17 cellular contexts compared by ENCODE assay signal in the genomic region with DNA sequence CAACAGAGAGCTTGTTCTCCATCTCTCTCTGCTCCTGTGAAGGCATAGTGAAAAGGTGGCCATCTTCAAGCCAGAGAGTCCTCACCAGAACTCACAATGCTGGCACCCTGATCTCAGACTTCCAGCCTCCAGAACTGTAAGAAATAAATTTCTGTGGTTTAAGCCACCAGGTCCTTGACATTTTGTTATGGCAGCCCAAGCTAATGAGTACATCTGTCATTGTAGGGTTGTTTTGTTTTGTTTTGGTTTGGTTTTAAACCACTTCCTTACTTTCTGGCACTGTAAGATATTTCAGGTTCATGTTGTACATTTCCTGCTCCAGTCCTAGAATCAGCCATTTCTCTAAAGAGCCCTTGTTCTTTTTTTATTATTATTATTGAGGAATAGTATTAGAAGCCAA.
DNase-seq lines count a peak whose midpoint lies in the region; ATAC-seq and TF ChIP-seq lines count a peak whose summit lies in the region.
"Had no signal": no experiment of that assay in that cellular context is flagged by ENCODE, and none has a peak within 500 bp of the region (broad histone marks: within the 10 kb centered on the region; RNA-seq: fewer than 3 reads in every experiment).

No MANE protein-coding gene starts in this region.

- peak; percentile 66 for ATAC-seq in GM19467 (IDR thresholded peaks at IDR 0.05; ENCODE audit: unreplicated experiment)
- ATAC-seq in HG03139 (IDR thresholded peaks at IDR 0.05; ENCODE audit: unreplicated experiment) = peak; percentile 51
- ATAC-seq in PC-3 = no peak
- ATAC-seq in esophagus mucosa = no peak
- ATAC-seq: CD8-positive, alpha-beta T cell; Panc1 had no signal

- H3K9me3 ChIP-seq in MM.1S (replicated peaks; ENCODE audit: insufficient read depth, low read length) (no peaks in the 10 kb centered on the region), PC-3 (ENCODE audit: low read length) (no peaks in the 10 kb centered on the region)

- H2AFZ ChIP-seq in MM.1S (ENCODE audit: low read length) (no peak overlapping the region), PC-3 (ENCODE audit: low read length) (no peak overlapping the region)

- H3K27me3 ChIP-seq in MM.1S (replicated peaks; ENCODE audit: insufficient read depth, low read length) = no peaks in the 10 kb centered on the region
- H3K27me3 ChIP-seq in PC-3 (ENCODE audit: low read length) = peaks cover 13% of the 10 kb centered on the region

- no peaks in the 10 kb centered on the region for H3K36me3 ChIP-seq in MM.1S (replicated peaks; ENCODE audit: insufficient read depth, low read length)
- no peaks in the 10 kb centered on the region for H3K36me3 ChIP-seq in PC-3 (ENCODE audit: low read depth, low read length)

- H3K27ac ChIP-seq in MM.1S (ENCODE audit: low read length) (no peak overlapping the region), PC-3 (ENCODE audit: low read length) (no peak overlapping the region)

- H3K4me1 ChIP-seq in MM.1S (ENCODE audit: low read length) (peaks cover 8% of the 10 kb centered on the region; the same call in 1 of the 2 replicates), PC-3 (ENCODE audit: insufficient read depth, low read length) (no peaks in the 10 kb centered on the region)

- H3K79me2 ChIP-seq in MM.1S (ENCODE audit: low read length) (no peaks in the 10 kb centered on the region), PC-3 (ENCODE audit: low read length) (no peaks in the 10 kb centered on the region)

- no peak overlapping the region for H3K4me3 ChIP-seq in MM.1S (ENCODE audit: low read length)
- H3K4me3 ChIP-seq in PC-3 (ENCODE audit: low read length) = no peak overlapping the region

- no TSS peak for BruUV-seq in PC-3 (replicated peaks; lab: Mats Ljungman, UMichigan)

- CTCF ChIA-PET in PC-3 (lab: Charles Lee) = no interaction called here

- H3K4me2 ChIP-seq in MM.1S (ENCODE audit: low read depth, low read length) = peak overlapping the region; percentile 15; the same call in 1 of the 2 replicates
- no peak overlapping the region for H3K4me2 ChIP-seq in PC-3 (ENCODE audit: low read length)

- H4K20me1 ChIP-seq in MM.1S (ENCODE audit: insufficient read depth, low read length) (no peaks in the 10 kb centered on the region), PC-3 (ENCODE audit: low read length) (no peaks in the 10 kb centered on the region)

- no peak overlapping the region for H3K9ac ChIP-seq in MM.1S (ENCODE audit: low read length)
- no peak overlapping the region for H3K9ac ChIP-seq in PC-3 (ENCODE audit: low read length)

- no peak for TF ChIP-seq CTCF in MM.1S (IDR thresholded peaks at IDR 0.05; ENCODE audit: low read length)
- TF ChIP-seq CTCF in PC-3 (conservative IDR thresholded peaks at IDR 0.05; ENCODE audit: low read depth, low read length) = no peak

- POLR2A ChIA-PET in PC-3 (lab: Charles Lee; ENCODE audit: unreplicated experiment) = no interaction called here

- H3K9me2 ChIP-seq in MM.1S (replicated peaks; ENCODE audit: insufficient read depth, low read length) (no peaks in the 10 kb centered on the region), PC-3 (replicated peaks; ENCODE audit: low read length) (no peaks in the 10 kb centered on the region)

- H3F3A ChIP-seq in MM.1S (ENCODE audit: insufficient read depth, low read length) (no peaks in the 10 kb centered on the region), PC-3 (ENCODE audit: low read length, unreplicated experiment) (no peaks in the 10 kb centered on the region)

- peak; percentile 3 for DNase-seq in Daoy (ENCODE audit: low read depth)
- DNase-seq in MM.1S = peak; percentile 32
- DNase-seq in stimulated activated CD4-positive, alpha-beta T cell treated with anti-CD3 and anti-CD28 coated beads, Interleukin-1b, Interleukin-23, amount 100 ng/mL, for 48 hours = no peak
- DNase-seq in PC-3 = no peak
- DNase-seq in activated CD4-positive, CD25-positive, alpha-beta regulatory T cell (lab: John Stamatoyannopoulos, UW) = no peak
- DNase-seq: CD8-positive, alpha-beta T cell; DMS79; GOT3; KG1; NCI-H1092; NCI-H2081 treated with DMSO at 0.1 percent for 48 hours; NCI-H510A; NCI-H82 had no signal

- intact Hi-C loops in PC-3 (cut with micrococcal nuclease) = no loop called here

Comparison
In these comparisons a context has a peak if more than half of its experiments do, and no peak if none do; other contexts are left out.
1. DNase-seq: peak in Daoy (single experiment) and MM.1S (single experiment); none in stimulated activated CD4-positive, alpha-beta T cell treated with anti-CD3 and anti-CD28 coated beads, Interleukin-1b, Interleukin-23, amount 100 ng/mL, for 48 hours (single experiment), PC-3 (single experiment) and activated CD4-positive, CD25-positive, alpha-beta regulatory T cell (0 of 4).
2. ATAC-seq: peak in GM19467 (single experiment) and HG03139 (single experiment); none in PC-3 (single experiment) and esophagus mucosa (single experiment).